ENCODE assay signal across 8 cellular contexts in the genomic region with DNA sequence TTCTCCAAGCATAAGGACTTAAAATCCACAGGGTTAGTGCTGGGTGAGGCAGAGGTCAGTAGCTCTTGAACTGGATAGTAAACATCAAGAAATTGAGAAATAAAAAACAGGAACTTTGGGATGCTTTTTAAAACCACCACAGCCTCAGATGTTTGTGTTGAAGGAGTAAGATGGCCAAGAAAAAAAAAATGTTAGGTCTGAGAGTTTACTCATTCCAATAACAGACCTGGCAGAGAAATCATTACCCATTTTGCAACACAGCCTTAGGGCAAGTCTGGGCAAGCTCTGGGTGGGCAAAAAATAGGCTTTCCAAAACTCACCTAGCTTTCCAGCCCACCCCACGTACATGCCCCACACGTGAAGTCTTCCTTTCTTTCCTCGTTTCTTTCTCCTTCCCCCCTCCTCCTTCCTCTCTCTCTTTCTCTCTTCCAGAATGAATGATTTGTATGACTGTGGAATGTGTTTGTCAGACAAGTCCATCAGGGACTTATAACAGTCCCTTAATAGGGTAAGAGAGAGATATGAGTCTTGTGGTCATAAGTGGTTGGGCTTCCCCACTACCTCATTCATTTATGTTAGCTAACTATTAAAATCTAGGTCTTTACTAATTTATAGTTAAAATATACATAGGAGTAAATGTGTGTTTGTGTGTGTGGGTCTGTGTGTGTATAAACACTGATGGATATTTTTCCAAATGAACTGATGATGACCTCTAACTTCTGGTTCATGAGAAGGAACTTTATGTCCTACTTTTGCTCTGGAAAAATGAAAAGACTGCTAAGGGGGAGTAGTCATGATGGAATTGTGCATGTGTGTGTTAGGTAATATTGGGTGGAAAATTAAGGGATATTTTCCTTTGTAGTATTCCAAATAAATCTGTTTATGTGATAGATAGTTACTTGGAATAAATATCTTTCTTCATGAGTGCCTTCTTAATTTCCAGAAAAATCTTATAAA. TPM values are rescaled to one million over a fixed set of nuclear protein-coding genes. Genes with fewer than 3 reads are reported as not detected.
DNase-seq lines count a peak whose midpoint lies in the region; ATAC-seq and TF ChIP-seq lines count a peak whose summit lies in the region.

No MANE protein-coding gene starts in this region.

- no peaks in the 10 kb centered on the region for H3K79me2 ChIP-seq in neural progenitor cell (ENCODE audit: low read depth)

- no peak overlapping the region for H3K9ac ChIP-seq in neural progenitor cell

- no peaks in the 10 kb centered on the region for H3K9me3 Mint-ChIP-seq in neural progenitor cell
- no peaks in the 10 kb centered on the region for H3K9me3 Mint-ChIP-seq in effector memory CD8-positive, alpha-beta T cell

- no peak overlapping the region for H3K4me3 Mint-ChIP-seq in neural progenitor cell
- no peak overlapping the region for H3K4me3 Mint-ChIP-seq in effector memory CD8-positive, alpha-beta T cell

- in situ Hi-C loops in GM13977 (cut with MboI; ENCODE audit: low pct_unique_long_range_greater_than_20kb, low sequenced_read_pairs, unreplicated experiment), result no loop called here

- no peak overlapping the region for H3K27ac ChIP-seq in neural progenitor cell

- H4K20me1 ChIP-seq in neural progenitor cell (ENCODE audit: low read depth), result no peaks in the 10 kb centered on the region

- H2AFZ ChIP-seq in neural progenitor cell (replicated peaks), result peak overlapping the region; percentile 30

- H3K4me2 ChIP-seq in neural progenitor cell, result no peak overlapping the region

- DNase-seq in GM13977 (ENCODE audit: low spot score) (peak; percentile 28), astrocyte of the hippocampus (ENCODE audit: low read depth, low spot score) (peak; percentile 58), neural progenitor cell (ENCODE audit: low spot score) (no peak), amniotic stem cell (lab: John Stamatoyannopoulos, UW) (no peak), NAMALWA (ENCODE audit: low spot score) (no peak), DMS53 treated with DMSO at 0.1 percent for 48 hours (lab: John Stamatoyannopoulos, UW; ENCODE audit: unreplicated experiment) (no peak)
- DNase-seq in effector memory CD8-positive, alpha-beta T cell, result no peak

- H3K4me1 Mint-ChIP-seq in neural progenitor cell, result no peaks in the 10 kb centered on the region
- H3K4me1 Mint-ChIP-seq in effector memory CD8-positive, alpha-beta T cell (ENCODE audit: low read depth in 2 of 2), result no peaks in the 10 kb centered on the region

- no peaks in the 10 kb centered on the region for H3F3A ChIP-seq in neural progenitor cell (ENCODE audit: low read depth)

- no peaks in the 10 kb centered on the region for H3K27me3 ChIP-seq in neural progenitor cell

- TF ChIP-seq CTCF in GM13977 (IDR thresholded peaks at IDR 0.05; ENCODE audit: extremely low read depth, insufficient read depth, missing control alignments), result no peak
- TF ChIP-seq CTCF in neural progenitor cell (IDR thresholded peaks at IDR 0.05), result no peak

- no peak overlapping the region for H3K27ac Mint-ChIP-seq in neural progenitor cell
- H3K27ac Mint-ChIP-seq in effector memory CD8-positive, alpha-beta T cell, result no peak overlapping the region

- H3K36me3 ChIP-seq in neural progenitor cell, result no peaks in the 10 kb centered on the region

- no peaks in the 10 kb centered on the region for H3K4me1 ChIP-seq in neural progenitor cell

- H3K27me3 Mint-ChIP-seq in neural progenitor cell (ENCODE audit: insufficient read depth, low read depth), result no peaks in the 10 kb centered on the region
- H3K27me3 Mint-ChIP-seq in effector memory CD8-positive, alpha-beta T cell, result no peaks in the 10 kb centered on the region

- H3K36me3 Mint-ChIP-seq in neural progenitor cell, result no peaks in the 10 kb centered on the region
- no peaks in the 10 kb centered on the region for H3K36me3 Mint-ChIP-seq in effector memory CD8-positive, alpha-beta T cell (ENCODE audit: insufficient read depth)

- ATAC-seq in HG02642 (IDR thresholded peaks at IDR 0.05; ENCODE audit: poor library complexity, unreplicated experiment), result peak; percentile 65
- ATAC-seq in effector memory CD8-positive, alpha-beta T cell (replicated peaks), result no peak

- no peak overlapping the region for H3K4me3 ChIP-seq in neural progenitor cell

- H3K9me3 ChIP-seq in neural progenitor cell (ENCODE audit: low read depth), result no peaks in the 10 kb centered on the region

RNA-seq across cellular contexts. Expression of gene DSE, which starts 18.0 kb away (rescaled TPM):
- 30.0 and 43.7 TPM in 2 replicates for total RNA-seq in neural progenitor cell (ENCODE audit: low replicate concordance)

Comparison
In these comparisons a context has a peak if more than half of its experiments do, and no peak if none do; other contexts are left out.
1. DNase-seq: peak in GM13977 (single experiment) and astrocyte of the hippocampus (single experiment); none in neural progenitor cell (single experiment), amniotic stem cell (single experiment), NAMALWA (single experiment), DMS53 treated with DMSO at 0.1 percent for 48 hours (single experiment) and effector memory CD8-positive, alpha-beta T cell (0 of 3).